26 cellular contexts compared by ENCODE assay signal in the genomic region with DNA sequence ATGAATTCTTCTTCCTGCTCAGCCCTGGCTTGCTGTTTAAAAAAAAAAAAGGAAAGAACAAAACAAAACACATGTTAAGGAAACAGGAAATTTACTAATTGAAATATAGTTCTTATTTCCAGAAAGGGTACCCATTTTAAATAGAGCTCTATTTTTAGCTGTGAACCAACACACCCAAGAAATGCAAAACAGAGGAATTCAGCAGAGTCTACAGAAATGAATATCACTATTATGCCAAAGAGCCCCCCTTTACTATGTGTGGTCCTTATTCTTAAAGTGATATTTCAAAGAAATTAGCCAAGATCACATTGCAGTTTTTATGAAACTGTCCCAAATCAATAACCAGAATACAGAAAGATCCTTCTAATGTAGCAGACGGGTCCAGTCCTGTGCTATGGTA. TPM values are rescaled to one million over a fixed set of nuclear protein-coding genes. Genes with fewer than 3 reads are reported as not detected.
A peak's percentile ranks its signal among the peaks of the same experiment; 100 is the strongest.
DNase-seq lines count a peak whose midpoint lies in the region; ATAC-seq, FAIRE-seq and TF ChIP-seq lines count a peak whose summit lies in the region.
"Had no signal": no experiment of that assay in that cellular context is flagged by ENCODE, and none has a peak within 500 bp of the region (broad histone marks: within the 10 kb centered on the region; RNA-seq: fewer than 3 reads in every experiment).

No MANE protein-coding gene starts in this region.

- peak overlapping the region in 1 of 11 experiments; percentile 4; a peak in 1 of 22 replicates for H3K27ac ChIP-seq in BLaER1 treated with 17β-estradiol and CSF1 and Interleukin-3, amounts not matched to agents 10 nM and 100 nM
- H3K27ac ChIP-seq in GM12878 (ENCODE audit: control insufficient read depth, insufficient read depth): no peak overlapping the region
- no peak overlapping the region for H3K27ac ChIP-seq in prostate gland
- H3K27ac ChIP-seq: cardiac muscle cell, lower lobe of right lung, neutrophil, RWPE1, thoracic aorta had no signal

- no peak for DNase-seq in GM12878 (ENCODE audit: low read depth, low spot score)
- DNase-seq in HFFc6: no peak
- no peak for DNase-seq in NCI-H146 (lab: John Stamatoyannopoulos, UW)
- no peak for DNase-seq in prostate gland (ENCODE audit: low spot score)
- no peak for DNase-seq in activated naive CD4-positive, alpha-beta T cell treated with Interleukin-2 at 50 U/mL for 16 hours
- DNase-seq: activated CD8-positive, alpha-beta T cell treated with anti-CD3 and anti-CD28 coated beads, Interleukin-2, amount 10 ng/mL, durations not matched to agents 7 days and 5 days; activated naive CD4-positive, alpha-beta T cell; anterior cingulate cortex; lower lobe of right lung; NCI-H2171; NCI-H526; SK-N-SH; small intestine; stimulated activated CD4-positive, alpha-beta T cell treated with anti-CD3 and anti-CD28 coated beads, Interleukin-2, amount 100 ng/mL, for 24 hours; stimulated activated naive CD4-positive, alpha-beta T cell had no signal

- TF ChIP-seq CTCF in GM12878 (IDR thresholded peaks at IDR 0.05 in 2 of 3, conservative IDR thresholded peaks at IDR 0.05 in 1 of 3; ENCODE audit: control insufficient read depth in 2 of 3, extremely low read depth in 1 of 3, insufficient read depth in 1 of 3, low read depth in 3 of 3, low read length in 3 of 3) (no peak), HFFc6 (IDR thresholded peaks at IDR 0.05) (no peak), prostate gland (IDR thresholded peaks at IDR 0.05) (no peak)

- intact Hi-C loops in GM12878 (cut with micrococcal nuclease; ENCODE audit: unreplicated experiment) (no loop called here), prostate gland (cut with DNase I) (no loop called here)

- RAD21 ChIA-PET in GM12878 (lab: Charles Lee; ENCODE audit: unreplicated experiment): interaction anchor here (0.8 to 1.5 kb wide), 5 partner anchors 12 to 54 kb away, joined by 3 to 7 read pairs (median 5); a partner anchor contains a TSS

- peaks cover 39 to 73% (median 55%) of the 10 kb centered on the region in 11 experiments for H3K36me3 ChIP-seq in BLaER1 treated with 17β-estradiol and CSF1 and Interleukin-3, amounts not matched to agents 10 nM and 100 nM
- H3K36me3 ChIP-seq in GM12878 (ENCODE audit: control insufficient read depth in 2 of 2, insufficient read depth in 2 of 2, low read length in 1 of 2): peaks cover 0 to 11% of the 10 kb centered on the region in 2 experiments; a peak in 1 of 4 replicates
- no peaks in the 10 kb centered on the region for H3K36me3 ChIP-seq in prostate gland
- H3K36me3 ChIP-seq: neutrophil had no signal

- peaks cover 9% of the 10 kb centered on the region for H3K79me2 ChIP-seq in GM12878 (ENCODE audit: control insufficient read depth, insufficient read depth, low read length)

- TF ChIP-seq RAD21 in GM12878 (IDR thresholded peaks at IDR 0.05; ENCODE audit: insufficient read depth, low read depth, low read length): no peak

- H3K27ac Mint-ChIP-seq in HFFc6: no peak overlapping the region
- H3K27ac Mint-ChIP-seq: activated CD8-positive, alpha-beta T cell treated with anti-CD3 and anti-CD28 coated beads, Interleukin-2, amount 10 ng/mL, durations not matched to agents 7 days and 5 days; CD14-positive monocyte had no signal

- CTCF ChIA-PET in GM12878 (lab: Yijun Ruan, JAX): interaction anchor here (0.6 to 3.6 kb wide), 8 partner anchors 12 to 57 kb away, joined by 3 to 18 read pairs (median 6); no protein-coding TSS in a partner anchor

- H3K4me1 ChIP-seq in BLaER1 treated with 17β-estradiol and CSF1 and Interleukin-3, amounts not matched to agents 10 nM and 100 nM: peaks cover 12 to 20% (median 15%) of the 10 kb centered on the region in 10 experiments
- no peaks in the 10 kb centered on the region for H3K4me1 ChIP-seq in GM12878 (ENCODE audit: control insufficient read depth, insufficient read depth, low read length)
- no peaks in the 10 kb centered on the region for H3K4me1 ChIP-seq in prostate gland (replicated peaks)

- H3K27me3 ChIP-seq in BLaER1 treated with 17β-estradiol and CSF1 and Interleukin-3, amounts not matched to agents 10 nM and 100 nM: no peaks in the 10 kb centered on the region
- H3K27me3 ChIP-seq in GM12878 (replicated peaks in 1 of 2; ENCODE audit: control insufficient read depth in 2 of 2, insufficient read depth in 2 of 2, low read length in 1 of 2) (no peaks in the 10 kb centered on the region), prostate gland (replicated peaks; ENCODE audit: insufficient read depth) (no peaks in the 10 kb centered on the region)
- H3K27me3 ChIP-seq: cardiac muscle cell, neutrophil had no signal

- H2AFZ ChIP-seq in GM12878 (ENCODE audit: control insufficient read depth, low read depth, low read length): no peak overlapping the region

- TF ChIP-seq POLR2A in GM12878 (IDR thresholded peaks at IDR 0.05; ENCODE audit: low read depth, low read length): no peak
- TF ChIP-seq POLR2A in prostate gland (IDR thresholded peaks at IDR 0.05): no peak

- SMC1A ChIA-PET in GM12878 (lab: Charles Lee; ENCODE audit: uncharacterized antibody, unreplicated experiment): interaction anchor here (0.6 to 5.7 kb wide), 12 partner anchors 9 to 54 kb away, joined by 3 to 35 read pairs (median 3); a partner anchor contains a TSS

- H3K9me3 ChIP-seq in BLaER1 treated with 17β-estradiol and CSF1 and Interleukin-3, amounts not matched to agents 10 nM and 100 nM (replicated peaks in 1 of 11): peaks cover 20 to 30% (median 25%) of the 10 kb centered on the region in 11 experiments; a peak in 21 of 22 replicates
- H3K9me3 ChIP-seq in GM12878 (replicated peaks; ENCODE audit: control insufficient read depth, insufficient read depth, low read length) (no peaks in the 10 kb centered on the region), prostate gland (no peaks in the 10 kb centered on the region)
- H3K9me3 ChIP-seq: lower lobe of right lung, neutrophil, SK-N-SH, thoracic aorta had no signal

- no peak overlapping the region for H3K9ac ChIP-seq in BLaER1 treated with 17β-estradiol and CSF1 and Interleukin-3, amounts not matched to agents 10 nM and 100 nM
- H3K9ac ChIP-seq in GM12878 (ENCODE audit: control insufficient read depth, insufficient read depth, low read length): no peak overlapping the region
- H3K9ac ChIP-seq: SK-N-SH had no signal

- no peaks in the 10 kb centered on the region for H3K27me3 Mint-ChIP-seq in HFFc6 (ENCODE audit: insufficient read depth)

- peak overlapping the region; percentile 42 to 64 (median 56); a peak in 21 of 22 replicates for H3K4me2 ChIP-seq in BLaER1 treated with 17β-estradiol and CSF1 and Interleukin-3, amounts not matched to agents 10 nM and 100 nM
- no peak overlapping the region for H3K4me2 ChIP-seq in GM12878 (ENCODE audit: control insufficient read depth, insufficient read depth)
- H3K4me2 ChIP-seq: SK-N-SH had no signal

- H4K20me1 ChIP-seq in BLaER1 treated with 17β-estradiol and CSF1 and Interleukin-3, amounts not matched to agents 10 nM and 100 nM: peaks cover 0 to 58% (median 16%) of the 10 kb centered on the region in 11 experiments; a peak in 9 of 22 replicates
- no peaks in the 10 kb centered on the region for H4K20me1 ChIP-seq in GM12878 (ENCODE audit: control insufficient read depth, insufficient read depth)

- WGBS in GM12878 (ENCODE audit: insufficient coverage, insufficient replicate concordance, low lambda C conversion rate, missing lambda C conversion rate): 37% methylated on average over 1 of the region's 1 CpG
- 79% methylated on average over 1 of the region's 1 CpG for WGBS in prostate gland

- no peak overlapping the region for H3K4me3 Mint-ChIP-seq in HFFc6
- H3K4me3 Mint-ChIP-seq: activated CD8-positive, alpha-beta T cell treated with anti-CD3 and anti-CD28 coated beads, Interleukin-2, amount 10 ng/mL, durations not matched to agents 7 days and 5 days; CD14-positive monocyte had no signal

- no peak for TF ChIP-seq EP300 in GM12878 (IDR thresholded peaks at IDR 0.05; ENCODE audit: borderline replicate concordance in 1 of 2, control insufficient read depth in 1 of 2, low read depth in 2 of 2, low read length in 2 of 2)

- peaks cover 27% of the 10 kb centered on the region for H3K4me1 Mint-ChIP-seq in HFFc6 (ENCODE audit: low read depth)

- no peak for FAIRE-seq in GM12878 (lab: Jason Lieb, UNC)
- FAIRE-seq: endometrium, G401.6, K562, small intestine had no signal

- in situ Hi-C loops in GM12878 (cut with MboI): no loop called here

- ATAC-seq in GM18868 (IDR thresholded peaks at IDR 0.05; ENCODE audit: unreplicated experiment) (peak; percentile 50), HG02678 (IDR thresholded peaks at IDR 0.05; ENCODE audit: unreplicated experiment) (peak; percentile 55), GM12878 (peak; percentile 54)
- ATAC-seq: activated CD8-positive, alpha-beta T cell treated with anti-CD3 and anti-CD28 coated beads, Interleukin-2, amount 10 ng/mL, durations not matched to agents 7 days and 5 days; K562; lower lobe of right lung had no signal

- no TSS peak for BruUV-seq in GM12878 (replicated peaks; lab: Mats Ljungman, UMichigan)

- POLR2A ChIA-PET in GM12878 (lab: Charles Lee): no interaction called here

- H3K4me3 ChIP-seq in BLaER1 treated with 17β-estradiol and CSF1 and Interleukin-3, amounts not matched to agents 10 nM and 100 nM: no peak overlapping the region
- H3K4me3 ChIP-seq in GM12878 (no peak overlapping the region), prostate gland (no peak overlapping the region)
- H3K4me3 ChIP-seq: cardiac muscle cell, K562, lower lobe of right lung, thoracic aorta had no signal

- no peaks in the 10 kb centered on the region for H3K9me3 Mint-ChIP-seq in HFFc6

- H3K36me3 Mint-ChIP-seq in HFFc6 (ENCODE audit: low read depth): no peaks in the 10 kb centered on the region

TF ChIP-seq in GM12878, 131 proteins besides CTCF, POLR2A, EP300 and RAD21 (continues in another document):
- TF ChIP-seq SP1 (IDR thresholded peaks at IDR 0.05; ENCODE audit: low read depth, low read length): no peak

RNA-seq across cellular contexts. Expression of a gene that starts 53.7 kb away (rescaled TPM):
- total RNA-seq in GM12878 (2013; cell fraction: nucleolus; rRNA removed): 43.8 and 44.1 TPM in 2 replicates
- 22.0 and 26.2 TPM in 2 replicates for total RNA-seq in GM12878 (2014; rRNA removed)
- total RNA-seq in GM12878 (2014; rRNA removed; fragmentation: Illumina TruSeq; extraction: Trizol): 22.7 and 25.2 TPM in 2 replicates
- total RNA-seq in GM12878 (2021): 45.0 and 46.2 TPM in 2 replicates
- 11.0 TPM for polyA plus RNA-seq in GM12878 (2011; ENCODE audit: low read depth)
- 34.8 and 37.0 TPM in 2 replicates for polyA plus RNA-seq in GM12878 (2011; rRNA removed)
- 22.1 and 22.8 TPM in 2 replicates for polyA plus RNA-seq in GM12878 (2011; cell fraction: cytosol; rRNA removed)
- polyA plus RNA-seq in GM12878 (2011; cell fraction: nucleus; rRNA removed): 19.7 and 20.8 TPM in 2 replicates
- polyA plus RNA-seq in GM12878 (2012): 15.4 and 15.7 TPM in 2 replicates
- 34.8 and 40.7 TPM in 2 replicates for polyA plus RNA-seq in GM12878 (2014; fragmentation: Illumina TruSeq; extraction: Trizol)
- 10 to 100 TPM; 11.8 to 12.3 TPM for polyA plus RNA-seq in GM12878 (2014; fragmentation: Nextera tagmentation; extraction: Ambion mirVana)
- polyA plus RNA-seq in GM12878 (2014; rRNA removed): 19.5 and 23.7 TPM in 2 replicates
- polyA plus RNA-seq in GM12878 (2016; fragmentation: Nextera tagmentation; extraction: Ambion mirVana): 10 to 100 TPM; 29.7 to 30.5 TPM
- polyA minus RNA-seq in GM12878 (2011; rRNA and poly(A)+ RNA removed): 52.4 and 62.0 TPM in 2 replicates
- polyA minus RNA-seq in GM12878 (2011; cell fraction: cytosol; rRNA and poly(A)+ RNA removed): 22.6 and 30.9 TPM in 2 replicates
- polyA minus RNA-seq in GM12878 (2011; cell fraction: nucleus; rRNA and poly(A)+ RNA removed): 18.3 and 26.8 TPM in 2 replicates
- total RNA-seq in HFFc6 (2021; fragmentation: NEBNext Ultra II Directional; extraction: Animal tissue kit (Norgen Biotek cat#: 25700)): 10 to 100 TPM; 33.0 to 43.0 (median 36.7) TPM
- 10 to 100 TPM; 48.1 to 65.0 TPM for total RNA-seq in prostate gland
